ENCODE assay signal across 18 cellular contexts in the genomic region with DNA sequence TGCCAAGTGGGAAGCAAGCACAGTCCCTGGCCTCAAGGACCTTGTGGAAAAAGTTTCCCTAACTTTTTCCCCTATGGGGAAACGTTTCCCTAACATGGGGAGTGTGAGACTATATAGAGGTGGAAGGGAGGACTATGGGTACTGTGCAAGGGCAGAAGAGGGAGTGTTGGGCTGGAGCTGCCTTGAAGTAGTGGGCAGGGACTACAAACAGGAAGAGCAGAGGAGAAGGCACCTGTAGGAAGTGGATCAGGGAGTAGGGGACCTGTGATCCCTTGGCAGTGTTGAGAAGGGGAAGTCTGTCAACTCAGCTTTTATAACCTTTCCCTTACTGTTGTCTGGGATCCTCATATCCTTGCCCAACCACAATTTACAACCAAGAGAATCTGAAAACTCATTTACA. TPM values are rescaled to one million over a fixed set of nuclear protein-coding genes. Genes with fewer than 3 reads are reported as not detected.
DNase-seq lines count a peak whose midpoint lies in the region; ATAC-seq and TF ChIP-seq lines count a peak whose summit lies in the region.
"Had no signal": no experiment of that assay in that cellular context is flagged by ENCODE, and none has a peak within 500 bp of the region (broad histone marks: within the 10 kb centered on the region; RNA-seq: fewer than 3 reads in every experiment).

No MANE protein-coding gene starts in this region.

- no peaks in the 10 kb centered on the region for H3K9me2 ChIP-seq in hepatocyte (replicated peaks; ENCODE audit: insufficient read depth)

- no peak overlapping the region for H3K4me3 Mint-ChIP-seq in activated T-helper 17 cell treated with anti-CD3 and anti-CD28 coated beads, Interleukin-2, amount 50 U/mL, for 72 hours
- H3K4me3 Mint-ChIP-seq in progenitor cell of endocrine pancreas (ENCODE audit: low read depth): peak overlapping the region; percentile 14
- H3K4me3 Mint-ChIP-seq: CD4-positive, alpha-beta T cell; naive thymus-derived CD4-positive, alpha-beta T cell had no signal

- H3K18ac ChIP-seq in neuronal stem cell (ENCODE audit: low read length): no peak overlapping the region
- H3K18ac ChIP-seq in trophoblast cell (ENCODE audit: low read length): no peak overlapping the region

- H3K36me3 ChIP-seq in DND-41 (ENCODE audit: insufficient read depth, low read length) (peaks cover 23% of the 10 kb centered on the region), hepatocyte (replicated peaks; ENCODE audit: insufficient read depth, low read depth) (no peaks in the 10 kb centered on the region), neuronal stem cell (replicated peaks in 1 of 2; ENCODE audit: control insufficient read depth in 2 of 2, insufficient read depth in 2 of 2, low read length in 2 of 2) (peaks cover 0 to 22% of the 10 kb centered on the region in 2 donors), trophoblast cell (ENCODE audit: control insufficient read depth in 1 of 2, insufficient read depth in 2 of 2, low read length in 2 of 2) (no peaks in the 10 kb centered on the region)

- no peaks in the 10 kb centered on the region for H3K27me3 Mint-ChIP-seq in activated T-helper 17 cell treated with anti-CD3 and anti-CD28 coated beads, Interleukin-2, amount 50 U/mL, for 72 hours
- peaks cover 7% of the 10 kb centered on the region for H3K27me3 Mint-ChIP-seq in progenitor cell of endocrine pancreas
- H3K27me3 Mint-ChIP-seq: CD4-positive, alpha-beta T cell; naive thymus-derived CD4-positive, alpha-beta T cell had no signal

- H4K20me1 ChIP-seq in DND-41 (ENCODE audit: insufficient read depth, low read length): no peaks in the 10 kb centered on the region
- H4K20me1 ChIP-seq in hepatocyte (ENCODE audit: insufficient read depth, poor library complexity, severe bottlenecking): no peaks in the 10 kb centered on the region

- H3K4me2 ChIP-seq in DND-41 (ENCODE audit: insufficient read depth, low read length) (no peak overlapping the region), hepatocyte (peak overlapping the region; percentile 90), neuronal stem cell (ENCODE audit: insufficient read depth, low read length, poor library complexity, severe bottlenecking) (no peak overlapping the region), trophoblast cell (ENCODE audit: low read length) (no peak overlapping the region)

- H3K27ac ChIP-seq in DND-41 (ENCODE audit: low read length) (no peak overlapping the region), hepatocyte (no peak overlapping the region), neuronal stem cell (replicated peaks; ENCODE audit: low read length) (no peak overlapping the region), trophoblast cell (ENCODE audit: low read depth, low read length) (no peak overlapping the region)

- H3K23ac ChIP-seq in neuronal stem cell (ENCODE audit: low read depth, low read length, poor library complexity) (no peak overlapping the region), trophoblast cell (ENCODE audit: low read length) (no peak overlapping the region)

- no peaks in the 10 kb centered on the region for H3K9me3 ChIP-seq in DND-41 (ENCODE audit: insufficient read depth, low read length, severe bottlenecking)
- no peaks in the 10 kb centered on the region for H3K9me3 ChIP-seq in hepatocyte (ENCODE audit: low read depth)
- H3K9me3 ChIP-seq in neuronal stem cell (replicated peaks in 1 of 2; ENCODE audit: control insufficient read depth in 2 of 2, insufficient read depth in 1 of 2, low read depth in 1 of 2, low read length in 2 of 2): peaks cover 0 to 2% of the 10 kb centered on the region in 2 donors
- no peaks in the 10 kb centered on the region for H3K9me3 ChIP-seq in trophoblast cell (ENCODE audit: insufficient read depth, low read depth, low read length)

- DNase-seq in DND-41: no peak
- no peak for DNase-seq in hepatocyte (ENCODE audit: low spot score)
- no peak for DNase-seq in progenitor cell of endocrine pancreas (ENCODE audit: low spot score, unreplicated experiment)
- DNase-seq in neuronal stem cell (ENCODE audit: low spot score): no peak
- DNase-seq in NOMO-1 (lab: John Stamatoyannopoulos, UW; ENCODE audit: unreplicated experiment in 2 of 2): no peak
- no peak for DNase-seq in trophoblast cell
- DNase-seq: activated CD4-positive, alpha-beta T cell treated with anti-CD3 and anti-CD28 coated beads for 4 hours; activated effector memory CD4-positive, alpha-beta T cell treated with anti-CD3 and anti-CD28 coated beads, Interleukin-2, amount 50 U/mL, for 16 hours; CD4-positive, alpha-beta T cell; DMS79; effector CD8-positive, alpha-beta T cell; naive thymus-derived CD4-positive, alpha-beta T cell; NCI-H1930; NCI-H446; RPMI8226; stimulated activated CD8-positive, alpha-beta memory T cell treated with anti-CD3 and anti-CD28 coated beads, Interleukin-4, amount 100 ng/mL, for 48 hours had no signal

- 0 out of 3 replicates have a peak, but pooled peaks have one; percentile 35 for ATAC-seq in DND-41 (ENCODE audit: insufficient read depth, low read depth)
- no peak for ATAC-seq in activated T-helper 17 cell treated with anti-CD3 and anti-CD28 coated beads, Interleukin-2, amount 50 U/mL, for 72 hours (replicated peaks)
- ATAC-seq: naive thymus-derived CD4-positive, alpha-beta T cell had no signal

- peak overlapping the region; percentile 83 for H3K27ac Mint-ChIP-seq in activated T-helper 17 cell treated with anti-CD3 and anti-CD28 coated beads, Interleukin-2, amount 50 U/mL, for 72 hours
- H3K27ac Mint-ChIP-seq in progenitor cell of endocrine pancreas: no peak overlapping the region
- H3K27ac Mint-ChIP-seq: CD4-positive, alpha-beta T cell had no signal

- H3K4me1 ChIP-seq in DND-41 (ENCODE audit: insufficient read depth, low read length): no peaks in the 10 kb centered on the region
- peaks cover 7% of the 10 kb centered on the region for H3K4me1 ChIP-seq in hepatocyte (ENCODE audit: insufficient read depth)
- H3K4me1 ChIP-seq in neuronal stem cell (ENCODE audit: control insufficient read depth in 2 of 2, insufficient read depth in 1 of 2, low read depth in 1 of 2, low read length in 2 of 2): peaks cover 0 to 7% of the 10 kb centered on the region in 2 donors
- H3K4me1 ChIP-seq in trophoblast cell (ENCODE audit: control insufficient read depth in 1 of 2, insufficient read depth in 2 of 2, low read length in 2 of 2): peaks cover 0 to 12% of the 10 kb centered on the region in 2 experiments

- H3K14ac ChIP-seq in neuronal stem cell (ENCODE audit: low read length): no peak overlapping the region
- H3K14ac ChIP-seq in trophoblast cell (ENCODE audit: low read length): no peak overlapping the region

- H2BK5ac ChIP-seq in neuronal stem cell (ENCODE audit: low read length): no peak overlapping the region
- no peak overlapping the region for H2BK5ac ChIP-seq in trophoblast cell (ENCODE audit: low read depth, low read length, poor library complexity)

- H2BK12ac ChIP-seq in neuronal stem cell (ENCODE audit: low read length): no peak overlapping the region
- H2BK12ac ChIP-seq in trophoblast cell (ENCODE audit: low read length): no peak overlapping the region

- H3K4me1 Mint-ChIP-seq in activated T-helper 17 cell treated with anti-CD3 and anti-CD28 coated beads, Interleukin-2, amount 50 U/mL, for 72 hours: peaks cover 4% of the 10 kb centered on the region
- H3K4me1 Mint-ChIP-seq in progenitor cell of endocrine pancreas (ENCODE audit: low read depth): peaks cover 3% of the 10 kb centered on the region

- H2AFZ ChIP-seq in DND-41 (ENCODE audit: low read depth, low read length) (no peak overlapping the region), hepatocyte (no peak overlapping the region), neuronal stem cell (ENCODE audit: low read length) (no peak overlapping the region), trophoblast cell (ENCODE audit: insufficient read depth, low read length, poor library complexity) (no peak overlapping the region)

- H4K8ac ChIP-seq in neuronal stem cell (ENCODE audit: low read depth, low read length): no peak overlapping the region
- H4K8ac ChIP-seq in trophoblast cell (ENCODE audit: low read depth, low read length): no peak overlapping the region

- H3K9me3 Mint-ChIP-seq in activated T-helper 17 cell treated with anti-CD3 and anti-CD28 coated beads, Interleukin-2, amount 50 U/mL, for 72 hours: no peaks in the 10 kb centered on the region
- H3K9me3 Mint-ChIP-seq in progenitor cell of endocrine pancreas (ENCODE audit: low read depth): no peaks in the 10 kb centered on the region

- no peak overlapping the region for H3K9ac ChIP-seq in DND-41 (ENCODE audit: low read depth, low read length)
- H3K9ac ChIP-seq in neuronal stem cell (ENCODE audit: low read depth, low read length, poor library complexity): no peak overlapping the region
- no peak overlapping the region for H3K9ac ChIP-seq in trophoblast cell (ENCODE audit: low read length)

- no peaks in the 10 kb centered on the region for H3K79me2 ChIP-seq in DND-41 (ENCODE audit: insufficient read depth, low read length)
- H3K79me2 ChIP-seq in hepatocyte: no peaks in the 10 kb centered on the region
- H3K79me2 ChIP-seq in trophoblast cell (ENCODE audit: control insufficient read depth, insufficient read depth, low read length, poor library complexity): peaks cover 3% of the 10 kb centered on the region

- H3K79me1 ChIP-seq in neuronal stem cell (ENCODE audit: low read depth, low read length) (no peaks in the 10 kb centered on the region), trophoblast cell (ENCODE audit: low read length) (peaks cover 5% of the 10 kb centered on the region)

- WGBS in hepatocyte (ENCODE audit: low lambda C conversion rate, missing lambda C conversion rate): 78% methylated on average over 1 of the region's 1 CpG
- no CpG with 5 or more reads among the region's 1 CpG for WGBS in neuronal stem cell (ENCODE audit: extremely low coverage in 2 of 2, insufficient read length in 2 of 2, insufficient replicate concordance in 1 of 2), 2 donors
- no CpG with 5 or more reads among the region's 1 CpG for WGBS in trophoblast cell (ENCODE audit: extremely low coverage, insufficient coverage, insufficient read length)

- no peak overlapping the region for H3K4me3 ChIP-seq in DND-41 (ENCODE audit: low read depth in 1 of 2, low read length in 2 of 2)
- no peak overlapping the region for H3K4me3 ChIP-seq in hepatocyte
- H3K4me3 ChIP-seq in neuronal stem cell (ENCODE audit: low read length in 2 of 2): no peak overlapping the region
- no peak overlapping the region for H3K4me3 ChIP-seq in trophoblast cell (ENCODE audit: low read depth, low read length)
- H3K4me3 ChIP-seq: lung had no signal

- H3K27me3 ChIP-seq in DND-41 (ENCODE audit: insufficient read depth, low read length, poor library complexity) (no peaks in the 10 kb centered on the region), hepatocyte (no peaks in the 10 kb centered on the region), neuronal stem cell (ENCODE audit: control insufficient read depth in 3 of 3, insufficient read depth in 3 of 3, low read depth in 1 of 3, low read length in 3 of 3) (peaks cover 0 to 7% (median 0%) of the 10 kb centered on the region in 3 experiments), trophoblast cell (ENCODE audit: insufficient read depth, low read length) (no peaks in the 10 kb centered on the region)

- peaks cover 24% of the 10 kb centered on the region for H3K36me3 Mint-ChIP-seq in activated T-helper 17 cell treated with anti-CD3 and anti-CD28 coated beads, Interleukin-2, amount 50 U/mL, for 72 hours (ENCODE audit: low read depth)
- H3K36me3 Mint-ChIP-seq in progenitor cell of endocrine pancreas (ENCODE audit: insufficient read depth): peaks cover 9% of the 10 kb centered on the region

- H2BK120ac ChIP-seq in neuronal stem cell (ENCODE audit: low read depth, low read length) (no peak overlapping the region), trophoblast cell (ENCODE audit: insufficient read depth, low read length, poor library complexity) (no peak overlapping the region)

- no peak for TF ChIP-seq CTCF in DND-41 (IDR thresholded peaks at IDR 0.05; ENCODE audit: borderline replicate concordance, extremely low read depth, low read length, poor library complexity, severe bottlenecking)
- no peak for TF ChIP-seq CTCF in hepatocyte (IDR thresholded peaks at IDR 0.05; ENCODE audit: poor library complexity)
- TF ChIP-seq CTCF in progenitor cell of endocrine pancreas (IDR thresholded peaks at IDR 0.05; ENCODE audit: unreplicated experiment): no peak

- H2AK5ac ChIP-seq in neuronal stem cell (ENCODE audit: low read depth, low read length) (no peak overlapping the region), trophoblast cell (ENCODE audit: low read length) (no peak overlapping the region)

- H4K91ac ChIP-seq in neuronal stem cell (ENCODE audit: low read depth, low read length, poor library complexity): no peak overlapping the region
- H4K91ac ChIP-seq in trophoblast cell (ENCODE audit: low read depth, low read length): no peak overlapping the region

- no peak overlapping the region for H4K12ac ChIP-seq in trophoblast cell (ENCODE audit: low read depth, low read length)

- no peak overlapping the region for H3K4ac ChIP-seq in neuronal stem cell (ENCODE audit: low read length)
- H3K4ac ChIP-seq in trophoblast cell (ENCODE audit: low read depth, low read length): no peak overlapping the region

- H2BK15ac ChIP-seq in neuronal stem cell (ENCODE audit: low read length): no peak overlapping the region

RNA-seq across cellular contexts. Expression of gene CMYA5, which starts 1.4 kb away (rescaled TPM):
- total RNA-seq in activated T-helper 17 cell treated with anti-CD3 and anti-CD28 coated beads, Interleukin-2, amount 50 U/mL, for 72 hours: under 1 TPM; 0.19 to 0.50 TPM
- total RNA-seq in hepatocyte: 2.0 and 3.5 TPM in 2 replicates
- 1.0 and 1.1 TPM in 2 replicates for polyA plus RNA-seq in hepatocyte
- total RNA-seq in progenitor cell of endocrine pancreas: 1.1 and 1.2 TPM in 2 replicates
- 0.25 TPM for polyA plus RNA-seq in neuronal stem cell (2013, experiment 1 of 2)
- 0.42 TPM for polyA plus RNA-seq in neuronal stem cell (2013, experiment 2 of 2)
- 0.69 and 0.70 TPM in 2 replicates for polyA plus RNA-seq in trophoblast cell (2013)
